In the genomic region with DNA sequence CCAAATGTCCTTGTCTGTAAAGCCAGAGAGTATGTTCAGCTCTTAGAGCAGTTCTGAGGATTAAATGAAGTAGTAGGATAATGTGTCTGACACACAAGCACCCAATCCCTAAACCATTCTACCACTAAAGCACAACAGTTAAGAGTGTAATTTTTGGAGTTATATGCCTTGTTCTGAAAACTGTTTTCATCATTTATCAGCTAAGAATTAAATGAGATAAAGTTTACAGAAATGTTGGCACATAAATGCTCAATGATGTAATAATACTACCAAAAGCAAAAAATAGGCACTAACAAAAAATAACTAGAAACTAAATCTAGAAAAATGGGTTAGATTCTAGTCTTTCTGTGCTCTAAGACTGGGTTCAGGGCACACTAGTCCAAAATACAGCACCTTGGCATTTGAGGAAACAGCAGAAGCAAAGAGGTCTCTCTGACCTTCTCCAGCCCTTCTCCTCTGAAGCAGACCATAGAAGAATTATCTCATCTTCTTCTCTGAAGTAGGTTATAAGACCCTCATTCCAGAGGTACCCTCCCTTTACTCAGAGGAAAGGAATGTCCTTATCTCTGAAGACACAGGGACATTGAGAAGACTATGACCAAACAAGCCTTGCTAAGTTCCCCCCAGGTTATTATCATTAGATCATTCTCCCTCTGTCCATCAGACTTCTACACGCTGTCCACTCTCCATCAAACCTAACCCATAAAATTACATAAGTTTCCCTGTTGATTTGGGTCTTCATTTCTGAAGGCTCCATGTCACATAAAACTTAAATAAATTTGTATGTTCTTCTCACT, we compare ENCODE assay signal across 16 cellular contexts.
"Had no signal": no experiment of that assay in that cellular context is flagged by ENCODE, and none has a peak within 500 bp of the region (broad histone marks: within the 10 kb centered on the region; RNA-seq: fewer than 3 reads in every experiment).

No MANE protein-coding gene starts in this region.

- H3K36me3 ChIP-seq: cardiac muscle cell, esophagus muscularis mucosa, left lung, thyroid gland had no signal

- H3K27ac ChIP-seq: cardiac muscle cell, esophagus muscularis mucosa, left lung, thyroid gland had no signal

- H3K4me3 ChIP-seq: cardiac muscle cell, esophagus muscularis mucosa, left lung, thyroid gland had no signal

- H3K27ac Mint-ChIP-seq: activated B cell treated with CpG ODN at 0.5 μM for 24 hours; activated CD4-positive, alpha-beta T cell treated with anti-CD3 and anti-CD28 coated beads, Interleukin-2, amount 10 ng/mL, durations not matched to agents 7 days and 5 days; natural killer cell treated with Interleukin-12 subunit alpha and Interleukin-12 subunit beta and Interleukin-15 and Interleukin-18, amount 100 ng/mL, for 72 hours; stimulated activated memory B cell treated with anti-CD40 and anti-IgM and Interleukin-4, amounts not matched to agents 10 μg/mL and 1 μg/mL and 100 μg/mL, for 72 hours; T-helper 2 cell treated with Interferon-gamma antibody and Interleukin-4, amounts not matched to agents 5 μg/mL and 100 μg/mL, for 36 hours had no signal

- ATAC-seq: left lung; natural killer cell treated with Interleukin-12 subunit alpha and Interleukin-12 subunit beta and Interleukin-15 and Interleukin-18, amount 100 ng/mL, for 72 hours; stimulated activated memory B cell treated with anti-CD40 and anti-IgM and Interleukin-4, amounts not matched to agents 10 μg/mL and 1 μg/mL and 100 μg/mL, for 72 hours had no signal

- H3K27me3 ChIP-seq: cardiac muscle cell, esophagus muscularis mucosa, left lung, thyroid gland had no signal

- H3K4me3 Mint-ChIP-seq: activated B cell treated with CpG ODN at 0.5 μM for 24 hours; activated CD4-positive, alpha-beta T cell treated with anti-CD3 and anti-CD28 coated beads, Interleukin-2, amount 10 ng/mL, durations not matched to agents 7 days and 5 days; natural killer cell treated with Interleukin-12 subunit alpha and Interleukin-12 subunit beta and Interleukin-15 and Interleukin-18, amount 100 ng/mL, for 72 hours; stimulated activated memory B cell treated with anti-CD40 and anti-IgM and Interleukin-4, amounts not matched to agents 10 μg/mL and 1 μg/mL and 100 μg/mL, for 72 hours; T-helper 2 cell treated with Interferon-gamma antibody and Interleukin-4, amounts not matched to agents 5 μg/mL and 100 μg/mL, for 36 hours had no signal

- DNase-seq: activated B cell treated with CpG ODN at 0.5 μM for 24 hours; activated CD4-positive, alpha-beta T cell treated with anti-CD3 and anti-CD28 coated beads, Interleukin-2, amount 10 ng/mL, durations not matched to agents 7 days and 5 days; activated CD8-positive, alpha-beta memory T cell treated with anti-CD3 and anti-CD28 coated beads for 24 hours; activated naive CD4-positive, alpha-beta T cell treated with anti-CD3 and anti-CD28 coated beads, Interleukin-2, amount 50 U/mL, for 16 hours; hippocampal formation; left lung; posterior cingulate gyrus; thyroid gland had no signal

- H3K9me3 Mint-ChIP-seq: activated B cell treated with CpG ODN at 0.5 μM for 24 hours; activated CD4-positive, alpha-beta T cell treated with anti-CD3 and anti-CD28 coated beads, Interleukin-2, amount 10 ng/mL, durations not matched to agents 7 days and 5 days; natural killer cell treated with Interleukin-12 subunit alpha and Interleukin-12 subunit beta and Interleukin-15 and Interleukin-18, amount 100 ng/mL, for 72 hours had no signal

- H3K36me3 Mint-ChIP-seq: natural killer cell treated with Interleukin-12 subunit alpha and Interleukin-12 subunit beta and Interleukin-15 and Interleukin-18, amount 100 ng/mL, for 72 hours had no signal

- H3K9me3 ChIP-seq: esophagus muscularis mucosa, left lung, thyroid gland had no signal

- FAIRE-seq: endometrium, keratinocyte, urothelium cell line had no signal

- H3K4me1 ChIP-seq: thyroid gland had no signal

- H3K27me3 Mint-ChIP-seq: activated B cell treated with CpG ODN at 0.5 μM for 24 hours; activated CD4-positive, alpha-beta T cell treated with anti-CD3 and anti-CD28 coated beads, Interleukin-2, amount 10 ng/mL, durations not matched to agents 7 days and 5 days; natural killer cell treated with Interleukin-12 subunit alpha and Interleukin-12 subunit beta and Interleukin-15 and Interleukin-18, amount 100 ng/mL, for 72 hours; stimulated activated memory B cell treated with anti-CD40 and anti-IgM and Interleukin-4, amounts not matched to agents 10 μg/mL and 1 μg/mL and 100 μg/mL, for 72 hours had no signal
